Comparison of ENCODE assay signal across 8 cellular contexts in genomic region chr21:44300262-44300959, GRCh38. TPM values are rescaled to one million over a fixed set of nuclear protein-coding genes. Genes with fewer than 3 reads are reported as not detected.
A peak's percentile ranks its signal among the peaks of the same experiment; 100 is the strongest.
DNase-seq lines count a peak whose midpoint lies in the region; ATAC-seq, FAIRE-seq and TF ChIP-seq lines count a peak whose summit lies in the region.

No MANE protein-coding gene starts in this region.

- POLR2A ChIA-PET in HEK293 (lab: Yijun Ruan, JAX): interaction anchor here (1.2 kb wide), 1 partner anchor 29 kb away, joined by 4 read pairs; no protein-coding TSS in a partner anchor
- POLR2A ChIA-PET in HepG2 (lab: Yijun Ruan, JAX): interaction anchor here (1.0 to 4.2 kb wide), 3 partner anchors 28 to 205 kb away, joined by 3 to 23 read pairs (median 6); no protein-coding TSS in a partner anchor

- intact Hi-C loops in HepG2 (cut with micrococcal nuclease; ENCODE audit: unreplicated experiment): loop anchor here (10.0 kb wide), 1 partner anchor 184 kb away; no protein-coding TSS in a partner anchor

- ATAC-seq in HepG2: peak; percentile 29

- FAIRE-seq in HepG2 (lab: Jason Lieb, UNC): no peak

- peaks cover 13% of the 10 kb centered on the region; the same call in 1 of the 2 replicates for H4K20me1 ChIP-seq in HepG2 (ENCODE audit: insufficient read depth, low read length)

- no CpG with 5 or more reads among the region's 67 CpGs for WGBS in HepG2 (ENCODE audit: low lambda C conversion rate)

- DNase-seq in GM03348 (ENCODE audit: low spot score) (peak; percentile 95), NB4 (ENCODE audit: low read depth) (peak; percentile 72), dedifferentiated amniotic fluid mesenchymal stem cell (ENCODE audit: extremely low spot score) (peak; percentile 39), HepG2 (ENCODE audit: low spot score) (peak; percentile 29), NCI-H128 (lab: John Stamatoyannopoulos, UW; ENCODE audit: unreplicated experiment) (no peak)
- DNase-seq in activated CD4-positive, alpha-beta T cell treated with anti-CD3 and anti-CD28 coated beads for 48 hours: peak; percentile 75
- peak; percentile 59 for DNase-seq in stimulated activated CD4-positive, alpha-beta T cell treated with anti-CD3 and anti-CD28 coated beads, Interleukin-4, amount 100 ng/mL, for 24 hours

- H2AFZ ChIP-seq in HepG2 (ENCODE audit: low read length): no peak overlapping the region

- H3K79me2 ChIP-seq in HepG2 (ENCODE audit: insufficient read depth, low read length): peaks cover 27% of the 10 kb centered on the region

- BruUV-seq in HepG2 (replicated peaks; lab: Mats Ljungman, UMichigan): no TSS peak

- CTCF ChIA-PET in HEK293 (lab: Yijun Ruan, JAX): interaction anchor here (0.6 kb wide), 1 partner anchor 45 kb away, joined by 3 read pairs; no protein-coding TSS in a partner anchor
- CTCF ChIA-PET in HepG2 (lab: Yijun Ruan, JAX; ENCODE audit: low intra/inter-chr PET ratio, low total read pairs): no interaction called here

- no peak for TF ChIP-seq POLR2A in NB4 (IDR thresholded peaks at IDR 0.05; ENCODE audit: extremely low read depth, insufficient read length)
- 0 out of 4 replicates have a peak, but pooled peaks of 1 of the 2 experiments have one; percentile 10 for TF ChIP-seq POLR2A in HepG2 (IDR thresholded peaks at IDR 0.05; ENCODE audit: insufficient read depth in 1 of 2, low read depth in 2 of 2, low read length in 2 of 2)

- H3K4me1 ChIP-seq in HEK293 (ENCODE audit: control insufficient read depth, insufficient read depth, low read length): peaks cover 8% of the 10 kb centered on the region; the same call in 1 of the 2 replicates
- H3K4me1 ChIP-seq in HepG2 (ENCODE audit: insufficient read depth, low read length): peaks cover 75% of the 10 kb centered on the region

- no peak; the same call in 1 of the 2 replicates for TF ChIP-seq RAD21 in HepG2 (CRISPR knock-in tag; IDR thresholded peaks at IDR 0.05)

- H3K4me3 ChIP-seq in HEK293 (ENCODE audit: low read depth, low read length) (peak overlapping the region; percentile 64), NB4 (ENCODE audit: low read depth, low read length) (peak overlapping the region; percentile 69), HepG2 (replicated peaks in 1 of 3; ENCODE audit: insufficient read depth in 1 of 3, low read depth in 2 of 3, low read length in 3 of 3) (peak overlapping the region; percentile 66 to 80 (median 75))

- in situ Hi-C loops in HepG2 (cut with HindIII; ENCODE audit: extremely low pct_ligation_motif_present, low pct_unique_long_range_greater_than_20kb): loop anchor here (5.0 kb wide), 1 partner anchor 37 kb away; the partner anchor contains the start of gene CFAP410

- H3K4me2 ChIP-seq in HepG2 (ENCODE audit: low read depth, low read length): peak overlapping the region; percentile 97

- H3K27ac ChIP-seq in HEK293 (ENCODE audit: extremely low read depth, low read depth, low read length): peak overlapping the region; percentile 72
- peak overlapping the region; percentile 87 for H3K27ac ChIP-seq in HepG2 (ENCODE audit: extremely low read length, insufficient read depth, low read length)

- no peak for TF ChIP-seq CTCF in HEK293 (tag by site-specific recombination; IDR thresholded peaks at IDR 0.05)
- TF ChIP-seq CTCF in NB4 (IDR thresholded peaks at IDR 0.05; ENCODE audit: low read depth, low read length): no peak
- no peak; the same call in 1 of the 2 replicates for TF ChIP-seq CTCF in HepG2 (CRISPR knock-in tag; IDR thresholded peaks at IDR 0.05)

- H3K27me3 ChIP-seq in HepG2 (ENCODE audit: control insufficient read depth in 1 of 2, insufficient read depth in 2 of 2, low read length in 2 of 2): peaks cover 3 to 19% of the 10 kb centered on the region in 2 experiments

- H3K36me3 ChIP-seq in HEK293 (ENCODE audit: control insufficient read depth in 2 of 2, insufficient read depth in 1 of 2, low read length in 2 of 2) (no peaks in the 10 kb centered on the region), HepG2 (replicated peaks in 1 of 2; ENCODE audit: control insufficient read depth in 1 of 2, insufficient read depth in 2 of 2, low read length in 2 of 2) (no peaks in the 10 kb centered on the region)

- H3K9ac ChIP-seq in HepG2 (ENCODE audit: insufficient read depth, low read depth, low read length): peak overlapping the region; percentile 88

- H3K9me3 ChIP-seq in HEK293 (ENCODE audit: control insufficient read depth, insufficient read depth, low read depth, low read length) (no peaks in the 10 kb centered on the region), HepG2 (ENCODE audit: low read length) (no peaks in the 10 kb centered on the region)

- no peak for TF ChIP-seq EP300 in HepG2 (IDR thresholded peaks at IDR 0.05; ENCODE audit: low read depth in 2 of 2, low read length in 2 of 2)
- TF ChIP-seq EP300 in HepG2 (CRISPR knock-in tag; IDR thresholded peaks at IDR 0.05; ENCODE audit: borderline replicate concordance): no peak

RNA-seq across cellular contexts. Expression of gene PFKL, which starts 0.6 kb away (rescaled TPM):
- 87.6 and 106 TPM in 2 replicates for total RNA-seq in HepG2 (2016; rRNA removed; fragmentation: Illumina TruSeq; extraction: Trizol)
- 13.9 and 14.6 TPM in 2 replicates for total RNA-seq in HepG2 (2016; cell fraction: cytosol; rRNA removed; fragmentation: Illumina TruSeq; extraction: Trizol; ENCODE audit: low read depth)
- 76.5 and 112 TPM in 2 replicates for total RNA-seq in HepG2 (2016; cell fraction: insoluble cytoplasmic fraction; rRNA removed; fragmentation: Illumina TruSeq; extraction: Trizol)
- total RNA-seq in HepG2 (2016; cell fraction: membrane; rRNA removed; fragmentation: Illumina TruSeq; extraction: Trizol): 27.9 TPM in 2 replicates
- 51.1 and 56.0 TPM in 2 replicates for total RNA-seq in HepG2 (2016; cell fraction: nucleus; rRNA removed; fragmentation: Illumina TruSeq; extraction: Trizol)
- polyA plus RNA-seq in HepG2 (2011; rRNA removed): 92.8 and 113 TPM in 2 replicates
- polyA plus RNA-seq in HepG2 (2011; cell fraction: cytosol; rRNA removed): 71.8 and 109 TPM in 2 replicates
- polyA plus RNA-seq in HepG2 (2011; cell fraction: nucleus; rRNA removed): 444 and 640 TPM in 2 replicates
- 83.1 and 108 TPM in 2 replicates for polyA plus RNA-seq in HepG2 (2012)
- 10.0 and 11.5 TPM in 2 replicates for polyA plus RNA-seq in HepG2 (2016; cell fraction: cytosol; fragmentation: Illumina TruSeq; extraction: Trizol; ENCODE audit: low read depth)
- 69.5 and 87.4 TPM in 2 replicates for polyA plus RNA-seq in HepG2 (2016; cell fraction: insoluble cytoplasmic fraction; fragmentation: Illumina TruSeq; extraction: Trizol; ENCODE audit: low read depth)
- polyA plus RNA-seq in HepG2 (2016; cell fraction: membrane; fragmentation: Illumina TruSeq; extraction: Trizol; ENCODE audit: low read depth): 16.7 and 19.2 TPM in 2 replicates
- polyA plus RNA-seq in HepG2 (2016; cell fraction: nucleus; fragmentation: Illumina TruSeq; extraction: Trizol; ENCODE audit: insufficient read depth, low read depth): 107 and 115 TPM in 2 replicates
- 90.7 and 203 TPM in 2 replicates for polyA minus RNA-seq in HepG2 (2011; rRNA and poly(A)+ RNA removed; ENCODE audit: low replicate concordance)
- polyA minus RNA-seq in HepG2 (2011; cell fraction: cytosol; rRNA and poly(A)+ RNA removed): 72.1 and 83.6 TPM in 2 replicates
- 51.9 and 52.8 TPM in 2 replicates for polyA minus RNA-seq in HepG2 (2011; cell fraction: nucleus; rRNA and poly(A)+ RNA removed)

RNA-seq across cellular contexts. Expression of gene AIRE, which starts 14.7 kb away (rescaled TPM):
- total RNA-seq in HepG2 (2016; rRNA removed; fragmentation: Illumina TruSeq; extraction: Trizol): not detected in 2 replicates
- not detected in 2 replicates for total RNA-seq in HepG2 (2016; cell fraction: cytosol; rRNA removed; fragmentation: Illumina TruSeq; extraction: Trizol; ENCODE audit: low read depth)
- total RNA-seq in HepG2 (2016; cell fraction: insoluble cytoplasmic fraction; rRNA removed; fragmentation: Illumina TruSeq; extraction: Trizol): not detected in 2 replicates
- not detected in 2 replicates for total RNA-seq in HepG2 (2016; cell fraction: membrane; rRNA removed; fragmentation: Illumina TruSeq; extraction: Trizol)
- total RNA-seq in HepG2 (2016; cell fraction: nucleus; rRNA removed; fragmentation: Illumina TruSeq; extraction: Trizol): not detected in 2 replicates
- polyA plus RNA-seq in HepG2 (2011; rRNA removed): not detected in 2 replicates
- not detected in 2 replicates for polyA plus RNA-seq in HepG2 (2011; cell fraction: cytosol; rRNA removed)
- not detected in 2 replicates for polyA plus RNA-seq in HepG2 (2011; cell fraction: nucleus; rRNA removed)
- not detected in 2 replicates for polyA plus RNA-seq in HepG2 (2012)
- polyA plus RNA-seq in HepG2 (2016; cell fraction: cytosol; fragmentation: Illumina TruSeq; extraction: Trizol; ENCODE audit: low read depth): not detected in 2 replicates
- not detected in 2 replicates for polyA plus RNA-seq in HepG2 (2016; cell fraction: insoluble cytoplasmic fraction; fragmentation: Illumina TruSeq; extraction: Trizol; ENCODE audit: low read depth)
- polyA plus RNA-seq in HepG2 (2016; cell fraction: membrane; fragmentation: Illumina TruSeq; extraction: Trizol; ENCODE audit: low read depth): not detected in 2 replicates
- not detected in 2 replicates for polyA plus RNA-seq in HepG2 (2016; cell fraction: nucleus; fragmentation: Illumina TruSeq; extraction: Trizol; ENCODE audit: insufficient read depth, low read depth)
- polyA minus RNA-seq in HepG2 (2011; rRNA and poly(A)+ RNA removed; ENCODE audit: low replicate concordance): 0.07 TPM in 1 of 2 replicates, not detected in the other
- polyA minus RNA-seq in HepG2 (2011; cell fraction: cytosol; rRNA and poly(A)+ RNA removed): not detected in 2 replicates
- not detected in 2 replicates for polyA minus RNA-seq in HepG2 (2011; cell fraction: nucleus; rRNA and poly(A)+ RNA removed)

RNA-seq across cellular contexts. Expression of gene DNMT3L, which starts 38.7 kb away (rescaled TPM):
- 1.7 TPM in 1 of 2 replicates, not detected in the other for total RNA-seq in HepG2 (2016; rRNA removed; fragmentation: Illumina TruSeq; extraction: Trizol)
- 1.1 and 1.6 TPM in 2 replicates for total RNA-seq in HepG2 (2016; cell fraction: cytosol; rRNA removed; fragmentation: Illumina TruSeq; extraction: Trizol; ENCODE audit: low read depth)
- total RNA-seq in HepG2 (2016; cell fraction: insoluble cytoplasmic fraction; rRNA removed; fragmentation: Illumina TruSeq; extraction: Trizol): 1.00 TPM in 1 of 2 replicates, not detected in the other
- total RNA-seq in HepG2 (2016; cell fraction: membrane; rRNA removed; fragmentation: Illumina TruSeq; extraction: Trizol): 0.43 and 1.0 TPM in 2 replicates
- total RNA-seq in HepG2 (2016; cell fraction: nucleus; rRNA removed; fragmentation: Illumina TruSeq; extraction: Trizol): not detected in 2 replicates
- 0.75 and 1.4 TPM in 2 replicates for polyA plus RNA-seq in HepG2 (2011; rRNA removed)
- 0.68 and 0.91 TPM in 2 replicates for polyA plus RNA-seq in HepG2 (2011; cell fraction: cytosol; rRNA removed)
- 1.1 TPM in 1 of 2 replicates, not detected in the other for polyA plus RNA-seq in HepG2 (2011; cell fraction: nucleus; rRNA removed)
- polyA plus RNA-seq in HepG2 (2012): 1.4 and 2.8 TPM in 2 replicates
- polyA plus RNA-seq in HepG2 (2016; cell fraction: cytosol; fragmentation: Illumina TruSeq; extraction: Trizol; ENCODE audit: low read depth): 0.92 and 3.0 TPM in 2 replicates
- polyA plus RNA-seq in HepG2 (2016; cell fraction: insoluble cytoplasmic fraction; fragmentation: Illumina TruSeq; extraction: Trizol; ENCODE audit: low read depth): 1.4 TPM in 1 of 2 replicates, not detected in the other
- 0.76 and 1.1 TPM in 2 replicates for polyA plus RNA-seq in HepG2 (2016; cell fraction: membrane; fragmentation: Illumina TruSeq; extraction: Trizol; ENCODE audit: low read depth)
- not detected in 2 replicates for polyA plus RNA-seq in HepG2 (2016; cell fraction: nucleus; fragmentation: Illumina TruSeq; extraction: Trizol; ENCODE audit: insufficient read depth, low read depth)
- polyA minus RNA-seq in HepG2 (2011; rRNA and poly(A)+ RNA removed; ENCODE audit: low replicate concordance): not detected in 2 replicates
- polyA minus RNA-seq in HepG2 (2011; cell fraction: cytosol; rRNA and poly(A)+ RNA removed): not detected in 2 replicates
- not detected in 2 replicates for polyA minus RNA-seq in HepG2 (2011; cell fraction: nucleus; rRNA and poly(A)+ RNA removed)

RNA-seq across cellular contexts. Expression of gene CFAP410, which starts 38.8 kb away (rescaled TPM):
- total RNA-seq in HepG2 (2016; rRNA removed; fragmentation: Illumina TruSeq; extraction: Trizol): 13.1 and 20.1 TPM in 2 replicates
- 16.2 and 18.7 TPM in 2 replicates for total RNA-seq in HepG2 (2016; cell fraction: cytosol; rRNA removed; fragmentation: Illumina TruSeq; extraction: Trizol; ENCODE audit: low read depth)
- total RNA-seq in HepG2 (2016; cell fraction: insoluble cytoplasmic fraction; rRNA removed; fragmentation: Illumina TruSeq; extraction: Trizol): 11.7 and 23.2 TPM in 2 replicates
- 22.7 and 31.0 TPM in 2 replicates for total RNA-seq in HepG2 (2016; cell fraction: membrane; rRNA removed; fragmentation: Illumina TruSeq; extraction: Trizol)
- 15.4 and 16.3 TPM in 2 replicates for total RNA-seq in HepG2 (2016; cell fraction: nucleus; rRNA removed; fragmentation: Illumina TruSeq; extraction: Trizol)
- polyA plus RNA-seq in HepG2 (2011; rRNA removed): 8.0 and 13.1 TPM in 2 replicates
- polyA plus RNA-seq in HepG2 (2011; cell fraction: cytosol; rRNA removed): 6.8 and 14.6 TPM in 2 replicates
- polyA plus RNA-seq in HepG2 (2011; cell fraction: nucleus; rRNA removed): 84.7 and 108 TPM in 2 replicates
- polyA plus RNA-seq in HepG2 (2012): 7.4 and 9.9 TPM in 2 replicates
- polyA plus RNA-seq in HepG2 (2016; cell fraction: cytosol; fragmentation: Illumina TruSeq; extraction: Trizol; ENCODE audit: low read depth): 17.7 and 23.4 TPM in 2 replicates
- 12.0 and 13.3 TPM in 2 replicates for polyA plus RNA-seq in HepG2 (2016; cell fraction: insoluble cytoplasmic fraction; fragmentation: Illumina TruSeq; extraction: Trizol; ENCODE audit: low read depth)
- polyA plus RNA-seq in HepG2 (2016; cell fraction: membrane; fragmentation: Illumina TruSeq; extraction: Trizol; ENCODE audit: low read depth): 19.5 and 21.9 TPM in 2 replicates
- polyA plus RNA-seq in HepG2 (2016; cell fraction: nucleus; fragmentation: Illumina TruSeq; extraction: Trizol; ENCODE audit: insufficient read depth, low read depth): 26.7 and 31.2 TPM in 2 replicates
- 3.6 and 9.9 TPM in 2 replicates for polyA minus RNA-seq in HepG2 (2011; rRNA and poly(A)+ RNA removed; ENCODE audit: low replicate concordance)
- polyA minus RNA-seq in HepG2 (2011; cell fraction: cytosol; rRNA and poly(A)+ RNA removed): 3.6 and 4.5 TPM in 2 replicates
- polyA minus RNA-seq in HepG2 (2011; cell fraction: nucleus; rRNA and poly(A)+ RNA removed): 13.3 and 17.1 TPM in 2 replicates

RNA-seq across cellular contexts. Expression of gene TRPM2, which starts 53.0 kb away (rescaled TPM):
- total RNA-seq in HepG2 (2016; rRNA removed; fragmentation: Illumina TruSeq; extraction: Trizol): 0.07 TPM in 1 of 2 replicates, not detected in the other
- total RNA-seq in HepG2 (2016; cell fraction: cytosol; rRNA removed; fragmentation: Illumina TruSeq; extraction: Trizol; ENCODE audit: low read depth): not detected in 2 replicates
- 0.09 TPM in 1 of 2 replicates, not detected in the other for total RNA-seq in HepG2 (2016; cell fraction: insoluble cytoplasmic fraction; rRNA removed; fragmentation: Illumina TruSeq; extraction: Trizol)
- 0.14 TPM in 1 of 2 replicates, not detected in the other for total RNA-seq in HepG2 (2016; cell fraction: membrane; rRNA removed; fragmentation: Illumina TruSeq; extraction: Trizol)
- total RNA-seq in HepG2 (2016; cell fraction: nucleus; rRNA removed; fragmentation: Illumina TruSeq; extraction: Trizol): not detected in 2 replicates
- 0.09 and 0.20 TPM in 2 replicates for polyA plus RNA-seq in HepG2 (2011; rRNA removed)
- 0.05 and 0.06 TPM in 2 replicates for polyA plus RNA-seq in HepG2 (2011; cell fraction: cytosol; rRNA removed)
- polyA plus RNA-seq in HepG2 (2011; cell fraction: nucleus; rRNA removed): 0.37 and 0.55 TPM in 2 replicates
- 0.27 and 0.31 TPM in 2 replicates for polyA plus RNA-seq in HepG2 (2012)
- 0.08 TPM in 1 of 2 replicates, not detected in the other for polyA plus RNA-seq in HepG2 (2016; cell fraction: cytosol; fragmentation: Illumina TruSeq; extraction: Trizol; ENCODE audit: low read depth)
- 0.14 TPM in 1 of 2 replicates, not detected in the other for polyA plus RNA-seq in HepG2 (2016; cell fraction: insoluble cytoplasmic fraction; fragmentation: Illumina TruSeq; extraction: Trizol; ENCODE audit: low read depth)
- polyA plus RNA-seq in HepG2 (2016; cell fraction: membrane; fragmentation: Illumina TruSeq; extraction: Trizol; ENCODE audit: low read depth): 0.18 TPM in 1 of 2 replicates, not detected in the other
- 0.11 and 0.37 TPM in 2 replicates for polyA plus RNA-seq in HepG2 (2016; cell fraction: nucleus; fragmentation: Illumina TruSeq; extraction: Trizol; ENCODE audit: insufficient read depth, low read depth)
- polyA minus RNA-seq in HepG2 (2011; rRNA and poly(A)+ RNA removed; ENCODE audit: low replicate concordance): 0.02 and 11.4 TPM in 2 replicates
- 0.70 TPM in 1 of 2 replicates, not detected in the other for polyA minus RNA-seq in HepG2 (2011; cell fraction: cytosol; rRNA and poly(A)+ RNA removed)
- 0.26 and 0.50 TPM in 2 replicates for polyA minus RNA-seq in HepG2 (2011; cell fraction: nucleus; rRNA and poly(A)+ RNA removed)
